Comparison of ENCODE assay signal across 10 cellular contexts in the genomic region with DNA sequence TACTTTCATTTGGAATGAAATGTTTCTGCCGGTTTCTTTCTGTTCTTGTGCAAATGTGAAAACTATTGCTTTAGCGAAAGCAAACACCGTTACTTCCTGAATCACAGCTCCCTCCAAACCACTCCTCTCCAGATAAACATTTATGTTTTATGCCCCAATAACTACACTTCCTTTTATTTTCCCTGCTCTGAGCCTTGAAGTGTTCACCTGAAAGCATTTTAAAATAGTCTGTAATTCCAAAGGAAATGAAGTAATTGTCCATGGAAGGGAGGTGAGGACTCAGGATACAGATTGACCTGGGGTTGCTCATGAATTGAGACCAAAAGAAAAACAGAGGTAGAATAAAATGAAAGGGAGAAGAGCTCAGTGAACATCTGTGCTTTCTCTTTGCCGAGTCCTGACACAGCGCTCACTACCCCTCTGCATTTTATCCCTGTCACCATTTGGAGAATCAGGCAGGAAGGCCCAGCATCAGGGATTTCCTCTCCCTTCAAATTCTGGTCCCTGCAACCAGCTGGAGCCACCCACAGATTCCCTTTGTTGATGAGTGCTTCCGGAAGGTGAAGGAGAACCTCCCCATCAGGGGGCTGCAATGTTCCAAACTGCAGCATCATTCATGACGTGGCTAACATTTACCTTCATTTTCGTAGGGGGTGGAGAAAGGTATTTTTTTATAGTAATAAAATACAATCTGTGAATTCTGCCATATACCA.
DNase-seq lines count a peak whose midpoint lies in the region; ATAC-seq and TF ChIP-seq lines count a peak whose summit lies in the region.
"Had no signal": no experiment of that assay in that cellular context is flagged by ENCODE, and none has a peak within 500 bp of the region (broad histone marks: within the 10 kb centered on the region; RNA-seq: fewer than 3 reads in every experiment).

No MANE protein-coding gene starts in this region.

- POLR2A ChIA-PET in CD8-positive, alpha-beta memory T cell (lab: Charles Lee), result no interaction called here

- no peak for TF ChIP-seq CTCF in nephron (IDR thresholded peaks at IDR 0.05; ENCODE audit: unreplicated experiment in 3 of 3)

- H3K36me3 Mint-ChIP-seq in CD8-positive, alpha-beta memory T cell, result peaks cover 0 to 3% (median 0%) of the 10 kb centered on the region in 3 donors
- H3K36me3 Mint-ChIP-seq in central memory CD8-positive, alpha-beta T cell (ENCODE audit: insufficient read depth), result no peaks in the 10 kb centered on the region
- no peaks in the 10 kb centered on the region for H3K36me3 Mint-ChIP-seq in nephron (ENCODE audit: low read depth)

- CTCF ChIA-PET in CD8-positive, alpha-beta memory T cell (lab: Charles Lee), result no interaction called here

- peaks cover 37% of the 10 kb centered on the region for H3K4me1 ChIP-seq in CD8-positive, alpha-beta memory T cell (ENCODE audit: insufficient read depth, low read length)

- peak overlapping the region; percentile 79 to 96 (median 90) for H3K27ac Mint-ChIP-seq in CD8-positive, alpha-beta memory T cell
- peak overlapping the region; percentile 75 for H3K27ac Mint-ChIP-seq in central memory CD8-positive, alpha-beta T cell (ENCODE audit: low read depth)
- H3K27ac Mint-ChIP-seq in nephron, result peak overlapping the region in 2 of 3 experiments; percentile 49

- H3K27me3 Mint-ChIP-seq in CD8-positive, alpha-beta memory T cell, result no peaks in the 10 kb centered on the region
- no peaks in the 10 kb centered on the region for H3K27me3 Mint-ChIP-seq in central memory CD8-positive, alpha-beta T cell
- H3K27me3 Mint-ChIP-seq in nephron (ENCODE audit: low read depth), result no peaks in the 10 kb centered on the region

- no peaks in the 10 kb centered on the region for H3K9me3 Mint-ChIP-seq in CD8-positive, alpha-beta memory T cell
- no peaks in the 10 kb centered on the region for H3K9me3 Mint-ChIP-seq in central memory CD8-positive, alpha-beta T cell
- H3K9me3 Mint-ChIP-seq in nephron, result no peaks in the 10 kb centered on the region

- no peaks in the 10 kb centered on the region for H3K36me3 ChIP-seq in CD8-positive, alpha-beta memory T cell (ENCODE audit: insufficient read depth, low read length)

- peak overlapping the region; percentile 1 to 79 (median 67) for H3K4me3 Mint-ChIP-seq in CD8-positive, alpha-beta memory T cell
- peak overlapping the region; percentile 44 for H3K4me3 Mint-ChIP-seq in central memory CD8-positive, alpha-beta T cell
- H3K4me3 Mint-ChIP-seq in nephron, result no peak overlapping the region

- no peaks in the 10 kb centered on the region for H3K27me3 ChIP-seq in CD8-positive, alpha-beta memory T cell (ENCODE audit: insufficient read depth, low read length, poor library complexity, severe bottlenecking)

- H3K27ac ChIP-seq in CD8-positive, alpha-beta memory T cell (ENCODE audit: low read depth, low read length), result no peak overlapping the region

- H3K9me3 ChIP-seq in CD8-positive, alpha-beta memory T cell (ENCODE audit: low read length), result no peaks in the 10 kb centered on the region

- no peak for DNase-seq in CD8-positive, alpha-beta memory T cell
- DNase-seq in NCI-H1417 treated with DMSO at 0.1 percent for 48 hours (lab: John Stamatoyannopoulos, UW) (peak; percentile 93), NCI-H524 (lab: John Stamatoyannopoulos, UW) (no peak), islet precursor cell (no peak), NCI-H1694 treated with DMSO at 0.1 percent for 48 hours (lab: John Stamatoyannopoulos, UW) (no peak), T-helper 9 cell (no peak)
- no peak for DNase-seq in central memory CD8-positive, alpha-beta T cell (ENCODE audit: low spot score in 2 of 2)
- DNase-seq: activated gamma-delta T cell treated with Interleukin-2 at 50 U/mL for 16 hours, KG1 had no signal

- peaks cover 34 to 50% (median 47%) of the 10 kb centered on the region in 3 donors for H3K4me1 Mint-ChIP-seq in CD8-positive, alpha-beta memory T cell
- peaks cover 25% of the 10 kb centered on the region for H3K4me1 Mint-ChIP-seq in central memory CD8-positive, alpha-beta T cell
- peaks cover 18% of the 10 kb centered on the region for H3K4me1 Mint-ChIP-seq in nephron

- ATAC-seq in central memory CD8-positive, alpha-beta T cell (replicated peaks; ENCODE audit: extremely low read depth, poor library complexity, severe bottlenecking), result no peak

- H3K4me3 ChIP-seq in CD8-positive, alpha-beta memory T cell (ENCODE audit: low read length), result peak overlapping the region; percentile 10

Comparison
In these comparisons a context has a peak if more than half of its experiments do, and no peak if none do; other contexts are left out.
1. H3K4me3 Mint-ChIP-seq: peak in CD8-positive, alpha-beta memory T cell (7 of 7) and central memory CD8-positive, alpha-beta T cell (single experiment); none in nephron (0 of 3).
2. Peak in every context shown above with its lines, with median percentiles within 50 percentile points of each other: H3K27ac Mint-ChIP-seq.